ENCODE assay signal across 8 cellular contexts in genomic region chrX:129678176-129678880, GRCh38. TPM values are rescaled to one million over a fixed set of nuclear protein-coding genes. Genes with fewer than 3 reads are reported as not detected.
DNase-seq lines count a peak whose midpoint lies in the region; ATAC-seq and TF ChIP-seq lines count a peak whose summit lies in the region.

No MANE protein-coding gene starts in this region.

- BruUV-seq in MCF 10A (replicated peaks; lab: Mats Ljungman, UMichigan): no TSS peak

- H3K4me3 ChIP-seq in MM.1S (ENCODE audit: low read length): peak overlapping the region; percentile 48

- ATAC-seq in GM18909 (IDR thresholded peaks at IDR 0.05; ENCODE audit: poor library complexity, unreplicated experiment): peak; percentile 67
- no peak for ATAC-seq in HG03571 (IDR thresholded peaks at IDR 0.05; ENCODE audit: unreplicated experiment)

- H3K27me3 ChIP-seq in MM.1S (replicated peaks; ENCODE audit: insufficient read depth, low read length): no peaks in the 10 kb centered on the region

- no peaks in the 10 kb centered on the region for H3K36me3 ChIP-seq in MM.1S (replicated peaks; ENCODE audit: insufficient read depth, low read length)

- H3F3A ChIP-seq in MM.1S (ENCODE audit: insufficient read depth, low read length): no peaks in the 10 kb centered on the region

- TF ChIP-seq CTCF in MM.1S (IDR thresholded peaks at IDR 0.05; ENCODE audit: low read length) (peak; percentile 25), MCF 10A (IDR thresholded peaks at IDR 0.05; ENCODE audit: unreplicated experiment) (no peak)

- H3K79me2 ChIP-seq in MM.1S (ENCODE audit: low read length): no peaks in the 10 kb centered on the region

- no peak overlapping the region for H3K27ac ChIP-seq in MM.1S (ENCODE audit: low read length)

- H2AFZ ChIP-seq in MM.1S (ENCODE audit: low read length): peak overlapping the region; percentile 10

- H3K9me3 ChIP-seq in MM.1S (replicated peaks; ENCODE audit: insufficient read depth, low read length): no peaks in the 10 kb centered on the region

- H3K4me1 Mint-ChIP-seq in MCF 10A (ENCODE audit: insufficient read depth, unreplicated experiment): no peaks in the 10 kb centered on the region

- CTCF ChIA-PET in MCF 10A (lab: Yijun Ruan, JAX): interaction anchor here (0.7 to 3.2 kb wide), 5 partner anchors 23 to 72 kb away, joined by 3 to 10 read pairs (median 4); partner anchors contain the start of gene APLN

- peaks cover 33% of the 10 kb centered on the region for H3K27me3 Mint-ChIP-seq in MCF 10A (ENCODE audit: insufficient read depth, unreplicated experiment)

- POLR2A ChIA-PET in MCF 10A (lab: Yijun Ruan, JAX): interaction anchor here (0.6 kb wide), 1 partner anchor 324 kb away, joined by 4 read pairs; no protein-coding TSS in a partner anchor

- 0 out of 2 replicates have a peak, but pooled peaks cover 4% of the 10 kb centered on the region for H3K4me1 ChIP-seq in MM.1S (ENCODE audit: low read length)

- H3K36me3 Mint-ChIP-seq in MCF 10A (ENCODE audit: insufficient read depth, unreplicated experiment): no peaks in the 10 kb centered on the region

- H3K9ac ChIP-seq in MM.1S (ENCODE audit: low read length): peak overlapping the region; percentile 22; the same call in 1 of the 2 replicates

- H3K4me2 ChIP-seq in MM.1S (ENCODE audit: low read depth, low read length): peak overlapping the region; percentile 71; the same call in 1 of the 2 replicates

- H3K4me3 Mint-ChIP-seq in MCF 10A (ENCODE audit: unreplicated experiment): no peak overlapping the region

- in situ Hi-C loops in ACHN (cut with HindIII; ENCODE audit: low pct_ligation_motif_present, low pct_unique_long_range_greater_than_20kb, low sequenced_read_pairs): no loop called here

- intact Hi-C loops in MCF 10A (cut with micrococcal nuclease): no loop called here

- no peaks in the 10 kb centered on the region for H3K9me3 Mint-ChIP-seq in MCF 10A (ENCODE audit: unreplicated experiment)

- H4K20me1 ChIP-seq in MM.1S (ENCODE audit: insufficient read depth, low read length): no peaks in the 10 kb centered on the region

- no peak overlapping the region for H3K27ac Mint-ChIP-seq in MCF 10A (ENCODE audit: low read depth, unreplicated experiment)

- no peaks in the 10 kb centered on the region for H3K9me2 ChIP-seq in MM.1S (replicated peaks; ENCODE audit: insufficient read depth, low read length)

- DNase-seq in ACHN: peak; percentile 58
- DNase-seq in MM.1S: peak; percentile 28
- peak; percentile 30 for DNase-seq in T-helper 9 cell
- peak; percentile 35 for DNase-seq in MCF 10A (ENCODE audit: unreplicated experiment)
- peak; percentile 48 for DNase-seq in islet precursor cell
- DNase-seq in stimulated activated CD4-positive, alpha-beta T cell treated with anti-CD3 and anti-CD28 coated beads, Interleukin-4, amount 100 ng/mL, for 1 hour: peak; percentile 42

RNA-seq across cellular contexts. Expression of gene APLN, which starts 23.6 kb away (rescaled TPM):
- not detected in 2 replicates for total RNA-seq in MCF 10A (2022)
